ENCODE assay signal across 11 cellular contexts in genomic region chr6:7479801-7480266, GRCh38.
DNase-seq lines count a peak whose midpoint lies in the region; ATAC-seq and TF ChIP-seq lines count a peak whose summit lies in the region.
"Had no signal": no experiment of that assay in that cellular context is flagged by ENCODE, and none has a peak within 500 bp of the region (broad histone marks: within the 10 kb centered on the region; RNA-seq: fewer than 3 reads in every experiment).

No MANE protein-coding gene starts in this region.

- H3K27me3 ChIP-seq in PC-3 (ENCODE audit: low read length) = no peaks in the 10 kb centered on the region
- no peaks in the 10 kb centered on the region for H3K27me3 ChIP-seq in prostate gland (replicated peaks; ENCODE audit: insufficient read depth)

- intact Hi-C loops in PC-3 (cut with micrococcal nuclease) (no loop called here), prostate gland (cut with DNase I) (no loop called here)

- POLR2A ChIA-PET in PC-3 (lab: Charles Lee; ENCODE audit: unreplicated experiment) = interaction anchor here (0.6 kb wide), 1 partner anchor 9 kb away, joined by 11 read pairs; no protein-coding TSS in a partner anchor

- H3K4me1 ChIP-seq in PC-3 (ENCODE audit: insufficient read depth, low read length) (0 out of 2 replicates have a peak, but pooled peaks cover 3% of the 10 kb centered on the region), prostate gland (replicated peaks) (no peaks in the 10 kb centered on the region)
- H3K4me1 ChIP-seq: esophagus muscularis mucosa had no signal

- 29% methylated on average over 12 of the region's 12 CpGs for WGBS in prostate gland

- CTCF ChIA-PET in PC-3 (lab: Charles Lee) = no interaction called here

- no peaks in the 10 kb centered on the region for H3F3A ChIP-seq in PC-3 (ENCODE audit: low read length, unreplicated experiment)

- no peaks in the 10 kb centered on the region for H3K79me2 ChIP-seq in PC-3 (ENCODE audit: low read length)

- peak overlapping the region; percentile 63 for H2AFZ ChIP-seq in PC-3 (ENCODE audit: low read length)

- peak overlapping the region; percentile 83 for H3K4me2 ChIP-seq in PC-3 (ENCODE audit: low read length)

- H3K27ac ChIP-seq in PC-3 (ENCODE audit: low read length) (no peak overlapping the region; the same call in 1 of the 2 replicates), prostate gland (peak overlapping the region; percentile 65 to 67)
- H3K27ac ChIP-seq: esophagus muscularis mucosa had no signal

- BruUV-seq in PC-3 (replicated peaks; lab: Mats Ljungman, UMichigan) = no TSS peak

- no peaks in the 10 kb centered on the region for H3K36me3 ChIP-seq in PC-3 (ENCODE audit: low read depth, low read length)
- H3K36me3 ChIP-seq in prostate gland = no peaks in the 10 kb centered on the region
- H3K36me3 ChIP-seq: esophagus muscularis mucosa had no signal

- peak; percentile 36 for DNase-seq in GM04503 (ENCODE audit: low read depth)
- DNase-seq in PC-3 = peak; percentile 91
- DNase-seq in fibroblast of gingiva (ENCODE audit: low read depth) = peak; percentile 42
- peak; percentile 83 for DNase-seq in prostate gland (ENCODE audit: low spot score)
- DNase-seq in COLO668 (lab: John Stamatoyannopoulos, UW; ENCODE audit: unreplicated experiment) = no peak
- no peak for DNase-seq in effector CD4-positive, alpha-beta T cell
- DNase-seq: H9; stimulated activated naive CD4-positive, alpha-beta T cell had no signal

- TF ChIP-seq POLR2A in prostate gland (IDR thresholded peaks at IDR 0.05) = peak; percentile 16

- H3K9me3 ChIP-seq in PC-3 (ENCODE audit: low read length) (no peaks in the 10 kb centered on the region), prostate gland (no peaks in the 10 kb centered on the region)
- H3K9me3 ChIP-seq: esophagus muscularis mucosa had no signal

- no peaks in the 10 kb centered on the region for H3K9me2 ChIP-seq in PC-3 (replicated peaks; ENCODE audit: low read length)

- no peak overlapping the region for H3K9ac ChIP-seq in PC-3 (ENCODE audit: low read length)

- no peaks in the 10 kb centered on the region for H4K20me1 ChIP-seq in PC-3 (ENCODE audit: low read length)

- peak; percentile 97 for ATAC-seq in PC-3
- no peak for ATAC-seq in HG02852 (IDR thresholded peaks at IDR 0.05; ENCODE audit: unreplicated experiment)
- ATAC-seq in HG02973 (IDR thresholded peaks at IDR 0.05; ENCODE audit: unreplicated experiment) = no peak

- TF ChIP-seq CTCF in PC-3 (conservative IDR thresholded peaks at IDR 0.05; ENCODE audit: low read depth, low read length) (no peak), prostate gland (IDR thresholded peaks at IDR 0.05) (no peak)

- peak overlapping the region; percentile 43 for H3K4me3 ChIP-seq in PC-3 (ENCODE audit: low read length)
- no peak overlapping the region for H3K4me3 ChIP-seq in prostate gland
- H3K4me3 ChIP-seq: esophagus muscularis mucosa had no signal

Comparison
In these comparisons a context has a peak if more than half of its experiments do, and no peak if none do; other contexts are left out.
1. DNase-seq: peak in GM04503 (single experiment), PC-3 (single experiment), fibroblast of gingiva (single experiment) and prostate gland (single experiment); none in COLO668 (single experiment) and effector CD4-positive, alpha-beta T cell (single experiment).